8 cellular contexts compared by ENCODE assay signal in genomic region chr22:50186789-50187523, GRCh38. TPM values are rescaled to one million over a fixed set of nuclear protein-coding genes. Genes with fewer than 3 reads are reported as not detected.
DNase-seq lines count a peak whose midpoint lies in the region; ATAC-seq and TF ChIP-seq lines count a peak whose summit lies in the region.

No MANE protein-coding gene starts in this region.

- H3K27ac Mint-ChIP-seq in osteocyte (ENCODE audit: unreplicated experiment), result peak overlapping the region; percentile 84

- no peaks in the 10 kb centered on the region for H3K27me3 ChIP-seq in SU-DHL-6 (ENCODE audit: low read length)
- H3K27me3 ChIP-seq in fibroblast of lung (ENCODE audit: control insufficient read depth, insufficient read depth, low read length), result no peaks in the 10 kb centered on the region

- H3K36me3 Mint-ChIP-seq in osteocyte (ENCODE audit: unreplicated experiment), result no peaks in the 10 kb centered on the region

- no peaks in the 10 kb centered on the region for H3K9me2 ChIP-seq in SU-DHL-6 (replicated peaks; ENCODE audit: insufficient read depth, low read length)

- H3K9ac ChIP-seq in SU-DHL-6 (ENCODE audit: low read length) (peak overlapping the region; percentile 99), fibroblast of lung (ENCODE audit: insufficient read depth, low read length) (peak overlapping the region; percentile 30)

- peaks cover 28% of the 10 kb centered on the region for H3K4me1 Mint-ChIP-seq in osteocyte (ENCODE audit: unreplicated experiment)

- H2AFZ ChIP-seq in SU-DHL-6 (ENCODE audit: low read depth, low read length, severe bottlenecking) (no peak overlapping the region), fibroblast of lung (ENCODE audit: low read length) (no peak overlapping the region)

- H3K4me1 ChIP-seq in fibroblast of lung (ENCODE audit: control insufficient read depth, extremely low read depth, insufficient read depth, low read length), result peaks cover 17% of the 10 kb centered on the region

- H3K4me2 ChIP-seq in SU-DHL-6 (ENCODE audit: low read depth, low read length, poor library complexity, severe bottlenecking), result peak overlapping the region; percentile 81
- peak overlapping the region; percentile 83 for H3K4me2 ChIP-seq in fibroblast of lung (ENCODE audit: extremely low read depth, insufficient read depth, low read length)

- DNase-seq in fibroblast of lung (ENCODE audit: low read depth in 2 of 2), result peak in 1 of 2 donors; percentile 19
- DNase-seq in osteocyte (ENCODE audit: extremely low spot score, unreplicated experiment), result no peak
- no peak for DNase-seq in GM19238 (ENCODE audit: insufficient read length, low spot score)
- no peak for DNase-seq in superior temporal gyrus (ENCODE audit: extremely low spot score)

- no peaks in the 10 kb centered on the region for H3K36me3 ChIP-seq in SU-DHL-6 (ENCODE audit: low read length)
- H3K36me3 ChIP-seq in fibroblast of lung (ENCODE audit: control insufficient read depth, insufficient read depth, low read length), result peaks cover 5% of the 10 kb centered on the region

- peak overlapping the region; percentile 99 for H3K27ac ChIP-seq in SU-DHL-6 (ENCODE audit: low read depth, low read length)
- H3K27ac ChIP-seq in fibroblast of lung (ENCODE audit: insufficient read depth, low read length), result no peak overlapping the region

- peaks cover 50% of the 10 kb centered on the region for H3F3A ChIP-seq in SU-DHL-6 (ENCODE audit: insufficient read depth)

- in situ Hi-C loops in GM18951 (cut with MboI; ENCODE audit: low sequenced_read_pairs, unreplicated experiment), result no loop called here

- H4K20me1 ChIP-seq in SU-DHL-6 (ENCODE audit: low read depth, low read length), result no peaks in the 10 kb centered on the region
- no peaks in the 10 kb centered on the region for H4K20me1 ChIP-seq in fibroblast of lung (ENCODE audit: control insufficient read depth, extremely low read depth, insufficient read depth, low read length)

- ATAC-seq in HG02840 (IDR thresholded peaks at IDR 0.05; ENCODE audit: low FRiP score, unreplicated experiment) (no peak), HG03175 (IDR thresholded peaks at IDR 0.05; ENCODE audit: unreplicated experiment) (no peak)

- peak; percentile 22 for TF ChIP-seq POLR2A in GM18951 (IDR thresholded peaks at IDR 0.05; ENCODE audit: extremely low read depth, insufficient read depth, insufficient read length)

- no peaks in the 10 kb centered on the region for H3K27me3 Mint-ChIP-seq in osteocyte (ENCODE audit: unreplicated experiment)

- H3K4me3 Mint-ChIP-seq in osteocyte (ENCODE audit: unreplicated experiment), result peak overlapping the region; percentile 90

- H3K9me3 ChIP-seq in SU-DHL-6 (ENCODE audit: insufficient read depth, low read length) (no peaks in the 10 kb centered on the region), fibroblast of lung (ENCODE audit: control insufficient read depth, insufficient read depth, low read depth, low read length) (no peaks in the 10 kb centered on the region)

- TF ChIP-seq CTCF in SU-DHL-6 (IDR thresholded peaks at IDR 0.05; ENCODE audit: insufficient read depth, low read length, poor library complexity, severe bottlenecking), result no peak
- TF ChIP-seq CTCF in fibroblast of lung (conservative IDR thresholded peaks at IDR 0.05 in 1 of 2, IDR thresholded peaks at IDR 0.05 in 1 of 2; ENCODE audit: low read depth in 1 of 2, low read length in 2 of 2), result no peak
- TF ChIP-seq CTCF in osteocyte (IDR thresholded peaks at IDR 0.05), result no peak

- H3K79me2 ChIP-seq in SU-DHL-6 (ENCODE audit: insufficient read depth, low read length), result peaks cover 24% of the 10 kb centered on the region
- peaks cover 37% of the 10 kb centered on the region for H3K79me2 ChIP-seq in fibroblast of lung (ENCODE audit: control insufficient read depth, insufficient read depth, low read length)

- H3K4me3 ChIP-seq in SU-DHL-6 (ENCODE audit: insufficient read depth, low read length, poor library complexity, severe bottlenecking) (peak overlapping the region; percentile 76), fibroblast of lung (replicated peaks in 1 of 4; ENCODE audit: control extremely low read depth in 1 of 4, insufficient read depth in 1 of 4, low read depth in 3 of 4, low read length in 4 of 4) (peak overlapping the region; percentile 45 to 68 (median 61))

- H3K9me3 Mint-ChIP-seq in osteocyte (ENCODE audit: unreplicated experiment), result no peaks in the 10 kb centered on the region

RNA-seq across cellular contexts. Expression of gene TRABD, which starts 1.2 kb away (rescaled TPM):
- total RNA-seq in fibroblast of lung (15.2 and 17.2 TPM in 2 replicates), osteocyte (24.3 and 25.9 TPM in 2 replicates)
- 11.8 and 17.6 TPM in 2 replicates for polyA plus RNA-seq in fibroblast of lung
- polyA plus RNA-seq in fibroblast of lung (2012), result 15.6 and 27.9 TPM in 2 replicates
- 25.2 and 28.0 TPM in 2 replicates for polyA minus RNA-seq in fibroblast of lung (ENCODE audit: low replicate concordance)

RNA-seq across cellular contexts. Expression of gene SELENOO, which starts 13.9 kb away (rescaled TPM):
- 16.9 and 20.1 TPM in 2 replicates for total RNA-seq in fibroblast of lung
- polyA plus RNA-seq in fibroblast of lung, result 8.3 and 10.2 TPM in 2 replicates
- polyA plus RNA-seq in fibroblast of lung (2012), result 12.8 and 16.6 TPM in 2 replicates
- polyA minus RNA-seq in fibroblast of lung (ENCODE audit: low replicate concordance), result 6.7 and 12.0 TPM in 2 replicates
- 23.9 and 25.0 TPM in 2 replicates for total RNA-seq in osteocyte

RNA-seq across cellular contexts. Expression of gene PANX2, which starts 16.4 kb away (rescaled TPM):
- total RNA-seq in fibroblast of lung (under 0.01 and 0.17 TPM in 2 replicates), osteocyte (1.5 and 1.6 TPM in 2 replicates)
- 0.44 and 0.45 TPM in 2 replicates for polyA plus RNA-seq in fibroblast of lung
- 0.75 and 0.96 TPM in 2 replicates for polyA plus RNA-seq in fibroblast of lung (2012)
- 0.16 TPM in 1 of 2 replicates, not detected in the other for polyA minus RNA-seq in fibroblast of lung (ENCODE audit: low replicate concordance)

RNA-seq across cellular contexts. Expression of gene TUBGCP6, which starts 57.9 kb away (rescaled TPM):
- total RNA-seq in fibroblast of lung (19.0 and 23.8 TPM in 2 replicates), osteocyte (52.5 and 55.7 TPM in 2 replicates)
- polyA plus RNA-seq in fibroblast of lung, result 6.7 and 7.3 TPM in 2 replicates
- polyA plus RNA-seq in fibroblast of lung (2012), result 10.8 and 11.2 TPM in 2 replicates
- polyA minus RNA-seq in fibroblast of lung (ENCODE audit: low replicate concordance), result 17.3 and 18.7 TPM in 2 replicates
